8 cellular contexts compared by ENCODE assay signal in genomic region chr17:2594657-2595085, GRCh38. TPM values are rescaled to one million over a fixed set of nuclear protein-coding genes. Genes with fewer than 3 reads are reported as not detected.
DNase-seq lines count a peak whose midpoint lies in the region; ATAC-seq and TF ChIP-seq lines count a peak whose summit lies in the region.

No MANE protein-coding gene starts in this region.

- no peak for TF ChIP-seq POLR2A in upper lobe of left lung (IDR thresholded peaks at IDR 0.05)

- H4K20me1 ChIP-seq in Karpas-422 (ENCODE audit: insufficient read depth, low read depth, low read length) = peaks cover 40% of the 10 kb centered on the region

- peaks cover 60% of the 10 kb centered on the region for H3K79me2 ChIP-seq in Karpas-422 (ENCODE audit: low read length)

- H3K9me2 ChIP-seq in Karpas-422 (replicated peaks; ENCODE audit: insufficient read depth, low read length) = no peaks in the 10 kb centered on the region

- no peak for TF ChIP-seq EP300 in upper lobe of left lung (IDR thresholded peaks at IDR 0.05)

- H3K4me1 ChIP-seq in Karpas-422 (ENCODE audit: low read length) = peaks cover 26% of the 10 kb centered on the region
- H3K4me1 ChIP-seq in lung (ENCODE audit: control insufficient read depth in 2 of 2, insufficient read depth in 2 of 2, low read length in 2 of 2) = peaks cover 0 to 2% of the 10 kb centered on the region in 2 donors
- H3K4me1 ChIP-seq in upper lobe of left lung = peaks cover 46 to 54% (median 51%) of the 10 kb centered on the region in 4 donors

- H3K27ac ChIP-seq in Karpas-422 (ENCODE audit: low read length) (peak overlapping the region; percentile 83), lung (ENCODE audit: low read depth in 1 of 2, low read length in 1 of 2) (peak overlapping the region; percentile 86 to 98), upper lobe of left lung (peak overlapping the region; percentile 98 to 100 (median 99))

- H3K9me3 Mint-ChIP-seq in CD14-positive monocyte = no peaks in the 10 kb centered on the region

- ATAC-seq in lung (ENCODE audit: insufficient read depth, low FRiP score) (no peak), upper lobe of left lung (ENCODE audit: low FRiP score in 2 of 2) (no peak), HG02840 (IDR thresholded peaks at IDR 0.05; ENCODE audit: low FRiP score, unreplicated experiment) (no peak), HG03159 (IDR thresholded peaks at IDR 0.05; ENCODE audit: unreplicated experiment) (no peak)

- peak overlapping the region; percentile 88 for H3K4me2 ChIP-seq in Karpas-422 (ENCODE audit: low read depth, low read length, poor library complexity, severe bottlenecking)

- H3K9me3 ChIP-seq in Karpas-422 (ENCODE audit: low read length) (no peaks in the 10 kb centered on the region), lung (ENCODE audit: control insufficient read depth in 2 of 2, insufficient read depth in 1 of 2, low read length in 1 of 2) (no peaks in the 10 kb centered on the region), upper lobe of left lung (no peaks in the 10 kb centered on the region)

- peak overlapping the region; percentile 92 for H3K4me3 ChIP-seq in Karpas-422 (ENCODE audit: low read length)
- H3K4me3 ChIP-seq in astrocyte of the spinal cord (ENCODE audit: low read depth, low read length) = peak overlapping the region; percentile 96
- peak overlapping the region; percentile 84 for H3K4me3 ChIP-seq in lung
- peak overlapping the region; percentile 66 to 89 (median 76) for H3K4me3 ChIP-seq in upper lobe of left lung

- DNase-seq in CD14-positive monocyte (ENCODE audit: low spot score) (no peak), Karpas-422 (peak; percentile 58), astrocyte of the spinal cord (ENCODE audit: low read depth, low spot score) (no peak), lung (ENCODE audit: low spot score) (no peak), upper lobe of left lung (no peak)
- no peak for DNase-seq in effector CD8-positive, alpha-beta T cell (lab: John Stamatoyannopoulos, UW)

- no peak for TF ChIP-seq CTCF in CD14-positive monocyte (IDR thresholded peaks at IDR 0.05)
- no peak for TF ChIP-seq CTCF in astrocyte of the spinal cord (IDR thresholded peaks at IDR 0.05; ENCODE audit: low read depth, low read length)
- no peak for TF ChIP-seq CTCF in lung (IDR thresholded peaks at IDR 0.05; ENCODE audit: control extremely low read depth, extremely low read depth)
- no peak for TF ChIP-seq CTCF in upper lobe of left lung (IDR thresholded peaks at IDR 0.05)

- H3K36me3 Mint-ChIP-seq in CD14-positive monocyte = peaks cover 0 to 2% of the 10 kb centered on the region in 2 donors

- H2AFZ ChIP-seq in Karpas-422 (ENCODE audit: low read length) = no peak overlapping the region

- H3K27me3 ChIP-seq in Karpas-422 (ENCODE audit: low read length) (no peaks in the 10 kb centered on the region), lung (ENCODE audit: control insufficient read depth, insufficient read depth) (no peaks in the 10 kb centered on the region), upper lobe of left lung (no peaks in the 10 kb centered on the region)

- H3K27me3 Mint-ChIP-seq in CD14-positive monocyte (ENCODE audit: low read depth in 3 of 3) = peaks cover 0 to 4% (median 2%) of the 10 kb centered on the region in 3 donors

- 0 to 1% methylated on average over 12 of the region's 12 CpGs for WGBS in lung, 2 donors
- 1 to 2% methylated on average over 9 to 12 of the region's 12 CpGs for WGBS in upper lobe of left lung, 2 donors

- intact Hi-C loops in CD14-positive monocyte (cut with micrococcal nuclease) = loop anchor here in 1 of 2 donors (5.0 kb wide), 1 partner anchor 82 kb away; the partner anchor contains the start of gene METTL16

- H3K4me3 Mint-ChIP-seq in CD14-positive monocyte = peak overlapping the region; percentile 91 to 94

- H3K27ac Mint-ChIP-seq in CD14-positive monocyte = peak overlapping the region; percentile 81 to 97 (median 90)

- H3K9ac ChIP-seq in Karpas-422 (ENCODE audit: low read length) = peak overlapping the region; percentile 100

- H3K36me3 ChIP-seq in Karpas-422 (ENCODE audit: insufficient read depth, low read length) = peaks cover 6% of the 10 kb centered on the region; the same call in 1 of the 2 replicates
- no peaks in the 10 kb centered on the region for H3K36me3 ChIP-seq in lung (ENCODE audit: control insufficient read depth in 2 of 2, insufficient read depth in 2 of 2, low read length in 2 of 2)
- H3K36me3 ChIP-seq in upper lobe of left lung = no peaks in the 10 kb centered on the region

- peaks cover 48% of the 10 kb centered on the region for H3K4me1 Mint-ChIP-seq in CD14-positive monocyte

- in situ Hi-C loops in astrocyte of the spinal cord (cut with HindIII; ENCODE audit: low sequenced_read_pairs) = no loop called here

RNA-seq across cellular contexts. Expression of gene PAFAH1B1, which starts 1.2 kb away (rescaled TPM):
- polyA plus RNA-seq in CD14-positive monocyte (10 to 100 TPM in 1 of 2 donors, 1 to 10 TPM in 1; 9.1 to 17.1 TPM), lung (10 to 100 TPM; 53.4 to 54.6 TPM)
- 70.1 and 89.2 TPM in 2 replicates for total RNA-seq in Karpas-422 (2014; rRNA removed; shearing (Covaris generic); ENCODE audit: low replicate concordance)
- total RNA-seq in lung (100 to 1,000 TPM; 116 to 182 TPM), upper lobe of left lung (100 to 1,000 TPM in 4 of 6 donors, 10 to 100 TPM in 2; 81.7 to 258 (median 114) TPM)
